8 cellular contexts compared by ENCODE assay signal in genomic region chr10:96765406-96766240, GRCh38. TPM values are rescaled to one million over a fixed set of nuclear protein-coding genes. Genes with fewer than 3 reads are reported as not detected.
A peak's percentile ranks its signal among the peaks of the same experiment; 100 is the strongest.
DNase-seq lines count a peak whose midpoint lies in the region; ATAC-seq and TF ChIP-seq lines count a peak whose summit lies in the region.

No MANE protein-coding gene starts in this region.

- no peak overlapping the region for H3K27ac ChIP-seq in sigmoid colon

- 32 to 51% methylated on average over 9 of the region's 9 CpGs for WGBS in sigmoid colon, 2 donors

- no peaks in the 10 kb centered on the region for H3K36me3 Mint-ChIP-seq in activated naive CD8-positive, alpha-beta T cell treated with anti-CD3 and anti-CD28 coated beads for 36 hours

- ATAC-seq in HG03565 (IDR thresholded peaks at IDR 0.05; ENCODE audit: unreplicated experiment) (peak; percentile 48), left cardiac atrium (peak; percentile 53 to 77), GM21576 (IDR thresholded peaks at IDR 0.05; ENCODE audit: unreplicated experiment) (no peak)

- intact Hi-C loops in left cardiac atrium (cut with DNase I) (loop anchor here in 1 of 2 donors (5.0 kb wide), 1 partner anchor 262 kb away; no protein-coding TSS in a partner anchor), sigmoid colon (cut with DNase I) (loop anchor here (1.0 to 10.0 kb wide), 2 partner anchors 65 to 259 kb away; no protein-coding TSS in a partner anchor)

- H3K27ac Mint-ChIP-seq in activated naive CD8-positive, alpha-beta T cell treated with anti-CD3 and anti-CD28 coated beads for 36 hours = no peak overlapping the region

- H3K4me1 Mint-ChIP-seq in activated naive CD8-positive, alpha-beta T cell treated with anti-CD3 and anti-CD28 coated beads for 36 hours = peaks cover 3% of the 10 kb centered on the region

- TF ChIP-seq EP300 in sigmoid colon (IDR thresholded peaks at IDR 0.05) = no peak

- peak; percentile 42 to 81 (median 74) for TF ChIP-seq CTCF in sigmoid colon (IDR thresholded peaks at IDR 0.05)

- no peaks in the 10 kb centered on the region for H3K27me3 Mint-ChIP-seq in activated naive CD8-positive, alpha-beta T cell treated with anti-CD3 and anti-CD28 coated beads for 36 hours

- H3K27me3 ChIP-seq in sigmoid colon = no peaks in the 10 kb centered on the region

- peak; percentile 48 for DNase-seq in Daoy (ENCODE audit: low read depth)
- DNase-seq in SW480 (ENCODE audit: low spot score) = peak; percentile 61
- DNase-seq in activated naive CD8-positive, alpha-beta T cell treated with anti-CD3 and anti-CD28 coated beads for 36 hours = peak; percentile 67
- peak; percentile 71 for DNase-seq in left cardiac atrium
- DNase-seq in sigmoid colon = peak; percentile 74
- DNase-seq in NCI-H2081 treated with DMSO at 0.1 percent for 48 hours (lab: John Stamatoyannopoulos, UW) = no peak

- TF ChIP-seq POLR2A in sigmoid colon (IDR thresholded peaks at IDR 0.05) = no peak

- H3K4me3 ChIP-seq in sigmoid colon = no peak overlapping the region

- no peaks in the 10 kb centered on the region for H3K9me3 Mint-ChIP-seq in activated naive CD8-positive, alpha-beta T cell treated with anti-CD3 and anti-CD28 coated beads for 36 hours

- H3K36me3 ChIP-seq in sigmoid colon = no peaks in the 10 kb centered on the region

- no peak overlapping the region for H3K4me3 Mint-ChIP-seq in activated naive CD8-positive, alpha-beta T cell treated with anti-CD3 and anti-CD28 coated beads for 36 hours

- no peaks in the 10 kb centered on the region for H3K4me1 ChIP-seq in sigmoid colon

- no peaks in the 10 kb centered on the region for H3K9me3 ChIP-seq in sigmoid colon

RNA-seq across cellular contexts. Expression of gene PIK3AP1, which starts 45.3 kb away (rescaled TPM):
- 2.1 and 2.7 TPM in 2 replicates for total RNA-seq in Daoy (2014; rRNA removed; shearing (Covaris generic))
- total RNA-seq in activated naive CD8-positive, alpha-beta T cell treated with anti-CD3 and anti-CD28 coated beads for 36 hours = 1 to 10 TPM; 4.5 to 5.1 TPM
- total RNA-seq in left cardiac atrium (10 to 100 TPM in 1 of 2 donors, 1 to 10 TPM in 1; 5.1 to 10.5 TPM), sigmoid colon (10 to 100 TPM in 2 of 4 donors, 1 to 10 TPM in 2; 6.1 to 13.2 (median 9.9) TPM)
- 10 to 100 TPM in 2 of 3 donors, 1 to 10 TPM in 1; 7.2 to 22.0 (median 11.6) TPM for polyA plus RNA-seq in sigmoid colon
